ENCODE assay signal across 16 cellular contexts in genomic region chr9:113626735-113627495, GRCh38.
DNase-seq lines count a peak whose midpoint lies in the region; ATAC-seq and TF ChIP-seq lines count a peak whose summit lies in the region.
"Had no signal": no experiment of that assay in that cellular context is flagged by ENCODE, and none has a peak within 500 bp of the region (broad histone marks: within the 10 kb centered on the region; RNA-seq: fewer than 3 reads in every experiment).

No MANE protein-coding gene starts in this region.

- H3K4me3 ChIP-seq in right atrium auricular region (no peak overlapping the region), psoas muscle (no peak overlapping the region)

- ATAC-seq in Right ventricle myocardium inferior, result peak; percentile 77
- peak in 3 of 4 donors; percentile 41 to 64 (median 43) for ATAC-seq in psoas muscle
- ATAC-seq in HG02981 (IDR thresholded peaks at IDR 0.05; ENCODE audit: unreplicated experiment), result no peak
- no peak for ATAC-seq in HG03378 (IDR thresholded peaks at IDR 0.05; ENCODE audit: unreplicated experiment)
- ATAC-seq: Panc1, T-cell had no signal

- H3K9me3 Mint-ChIP-seq in glutamatergic neuron (ENCODE audit: unreplicated experiment), result peaks cover 2% of the 10 kb centered on the region
- H3K9me3 Mint-ChIP-seq: activated B cell treated with CpG ODN at 0.5 μM for 24 hours, T-cell had no signal

- no peaks in the 10 kb centered on the region for H3K36me3 ChIP-seq in right atrium auricular region
- H3K36me3 ChIP-seq in psoas muscle (ENCODE audit: insufficient read depth in 1 of 2, low read depth in 1 of 2), result no peaks in the 10 kb centered on the region

- no peaks in the 10 kb centered on the region for H3K27me3 ChIP-seq in right atrium auricular region
- H3K27me3 ChIP-seq in psoas muscle (ENCODE audit: insufficient read depth in 3 of 3, low read length in 2 of 3), result no peaks in the 10 kb centered on the region

- 50 to 58% (median 51%) methylated on average over 8 of the region's 8 CpGs for WGBS in psoas muscle, 3 donors

- H3K27ac ChIP-seq in right atrium auricular region (peak overlapping the region; percentile 33 to 48), psoas muscle (no peak overlapping the region)

- DNase-seq in Right ventricle myocardium inferior (ENCODE audit: missing footprints) (no peak), cardiac septum (ENCODE audit: low spot score) (no peak), right atrium auricular region (ENCODE audit: low spot score) (no peak), psoas muscle (peak in 1 of 2 donors; percentile 63), 8988T (no peak), glutamatergic neuron (no peak)
- DNase-seq: activated B cell treated with CpG ODN at 0.5 μM for 24 hours; activated T-cell treated with anti-CD3 and anti-CD28 coated beads, Interleukin-2, amount 50 U/mL, for 1 hour; effector CD4-positive, alpha-beta T cell; GF-D8; NCI-H1694 treated with DMSO at 0.1 percent for 48 hours; NCI-H526 had no signal

- H3K9me3 ChIP-seq in right atrium auricular region, result no peaks in the 10 kb centered on the region
- H3K9me3 ChIP-seq in psoas muscle, result no peaks in the 10 kb centered on the region

- no peaks in the 10 kb centered on the region for H3K36me3 Mint-ChIP-seq in glutamatergic neuron (ENCODE audit: unreplicated experiment)
- H3K36me3 Mint-ChIP-seq: T-cell had no signal

- H3K27me3 Mint-ChIP-seq in glutamatergic neuron (ENCODE audit: unreplicated experiment), result no peaks in the 10 kb centered on the region

- peaks cover 19% of the 10 kb centered on the region for H3K4me1 Mint-ChIP-seq in glutamatergic neuron (ENCODE audit: low read depth, unreplicated experiment)
- H3K4me1 Mint-ChIP-seq: T-cell had no signal

- TF ChIP-seq CTCF in right atrium auricular region (IDR thresholded peaks at IDR 0.05) (no peak), psoas muscle (IDR thresholded peaks at IDR 0.05) (no peak), glutamatergic neuron (IDR thresholded peaks at IDR 0.05; ENCODE audit: partially characterized antibody, unreplicated experiment) (no peak)

- H3K27ac Mint-ChIP-seq in glutamatergic neuron (ENCODE audit: unreplicated experiment), result no peak overlapping the region
- H3K27ac Mint-ChIP-seq: activated B cell treated with CpG ODN at 0.5 μM for 24 hours, T-cell had no signal

- H3K4me3 Mint-ChIP-seq in glutamatergic neuron (ENCODE audit: unreplicated experiment), result no peak overlapping the region
- H3K4me3 Mint-ChIP-seq: activated B cell treated with CpG ODN at 0.5 μM for 24 hours, T-cell had no signal

- intact Hi-C loops in Right ventricle myocardium inferior (cut with DNase I), result no loop called here
- intact Hi-C loops in cardiac septum (cut with DNase I), result no loop called here
- intact Hi-C loops in psoas muscle (cut with DNase I), result no loop called here

- H3K4me1 ChIP-seq in right atrium auricular region (peaks cover 0 to 45% of the 10 kb centered on the region in 2 donors), psoas muscle (peaks cover 11% of the 10 kb centered on the region)

Comparison
In these comparisons a context has a peak if more than half of its experiments do, and no peak if none do; other contexts are left out.
1. ATAC-seq: peak in Right ventricle myocardium inferior (single experiment) and psoas muscle (3 of 4); none in HG02981 (single experiment) and HG03378 (single experiment).